8 cellular contexts compared by ENCODE assay signal in genomic region chr16:81779540-81780320, GRCh38. TPM values are rescaled to one million over a fixed set of nuclear protein-coding genes. Genes with fewer than 3 reads are reported as not detected.
DNase-seq lines count a peak whose midpoint lies in the region; ATAC-seq lines count a peak whose summit lies in the region.

No MANE protein-coding gene starts in this region.

- H3K27ac ChIP-seq in right cardiac atrium (ENCODE audit: low read length), result no peak overlapping the region

- ATAC-seq in HG03280 (IDR thresholded peaks at IDR 0.05; ENCODE audit: unreplicated experiment) (peak; percentile 14), right cardiac atrium (peak; percentile 53 to 56)

- no peaks in the 10 kb centered on the region for H3K27me3 ChIP-seq in right cardiac atrium (ENCODE audit: control insufficient read depth, insufficient read depth)

- peak; percentile 3 for DNase-seq in activated T-cell treated with anti-CD3 and anti-CD28 coated beads for 48 hours (ENCODE audit: low read depth)
- DNase-seq in activated T-cell treated with anti-CD3 and anti-CD28 coated beads, Interleukin-2, amount 50 U/mL, for 1 hour, result no peak
- peak; percentile 26 to 41 for DNase-seq in activated T-cell treated with anti-CD3 and anti-CD28 coated beads, Interleukin-2, amount 50 U/mL, for 48 hours
- DNase-seq in right cardiac atrium, result peak; percentile 33 to 76 (median 69)
- no peak for DNase-seq in skeletal muscle cell (ENCODE audit: low read depth)
- no peak for DNase-seq in epidermal melanocyte (ENCODE audit: insufficient read length, low spot score)
- DNase-seq in NCI-H345 treated with DMSO at 0.1 percent for 48 hours (lab: John Stamatoyannopoulos, UW; ENCODE audit: unreplicated experiment), result no peak

- peak overlapping the region; percentile 80 for H3K4me3 ChIP-seq in right cardiac atrium (ENCODE audit: low read length)
- peak overlapping the region; percentile 37 for H3K4me3 ChIP-seq in skeletal muscle cell (ENCODE audit: low read depth, low read length)

- intact Hi-C loops in right cardiac atrium (cut with DNase I), result loop anchor here in 1 of 4 donors (10.0 kb wide), 1 partner anchor 85 kb away; no protein-coding TSS in a partner anchor

- peaks cover 4% of the 10 kb centered on the region for H3K4me1 ChIP-seq in right cardiac atrium (ENCODE audit: control insufficient read depth, insufficient read depth, low read length)

- WGBS in right cardiac atrium, result 4% methylated on average over 57 of the region's 57 CpGs

- no peaks in the 10 kb centered on the region for H3K9me3 ChIP-seq in right cardiac atrium (ENCODE audit: control insufficient read depth, low read length)

RNA-seq across cellular contexts. Expression of gene PLCG2, which starts 0.6 kb away (rescaled TPM):
- total RNA-seq in right cardiac atrium, result 10 to 100 TPM in 2 of 4 donors, 1 to 10 TPM in 2; 8.1 to 18.3 (median 11.7) TPM
- 4.3 TPM for polyA plus RNA-seq in right cardiac atrium

Comparison
In these comparisons a context has a peak if more than half of its experiments do, and no peak if none do; other contexts are left out.
1. DNase-seq: peak in activated T-cell treated with anti-CD3 and anti-CD28 coated beads for 48 hours (single experiment), activated T-cell treated with anti-CD3 and anti-CD28 coated beads, Interleukin-2, amount 50 U/mL, for 48 hours (2 of 2) and right cardiac atrium (3 of 3); none in activated T-cell treated with anti-CD3 and anti-CD28 coated beads, Interleukin-2, amount 50 U/mL, for 1 hour (single experiment), skeletal muscle cell (single experiment), epidermal melanocyte (single experiment) and NCI-H345 treated with DMSO at 0.1 percent for 48 hours (single experiment).